12 cellular contexts compared by ENCODE assay signal in genomic region chr2:201261911-201262310, GRCh38. TPM values are rescaled to one million over a fixed set of nuclear protein-coding genes. Genes with fewer than 3 reads are reported as not detected.
A peak's percentile ranks its signal among the peaks of the same experiment; 100 is the strongest.
DNase-seq lines count a peak whose midpoint lies in the region; ATAC-seq and TF ChIP-seq lines count a peak whose summit lies in the region.
"Had no signal": no experiment of that assay in that cellular context is flagged by ENCODE, and none has a peak within 500 bp of the region (broad histone marks: within the 10 kb centered on the region; RNA-seq: fewer than 3 reads in every experiment).

No MANE protein-coding gene starts in this region.

- no peak for ATAC-seq in CD4-positive, alpha-beta T cell (ENCODE audit: poor library complexity)
- ATAC-seq in activated naive CD8-positive, alpha-beta T cell treated with anti-CD3 and anti-CD28 coated beads, Interleukin-2, amount 10 ng/mL, durations not matched to agents 7 days and 5 days (ENCODE audit: low read depth): no peak
- no peak for ATAC-seq in naive thymus-derived CD8-positive, alpha-beta T cell

- no peak for TF ChIP-seq CTCF in CD4-positive, alpha-beta T cell (IDR thresholded peaks at IDR 0.05)

- CTCF ChIA-PET in CD4-positive, alpha-beta T cell (lab: Charles Lee): interaction anchor here (0.6 to 9.0 kb wide), 5 partner anchors 11 to 102 kb away, joined by 3 to 86 read pairs (median 11); no protein-coding TSS in a partner anchor

- POLR2A ChIA-PET in CD4-positive, alpha-beta T cell (lab: Charles Lee): interaction anchor here (0.6 to 6.4 kb wide), 15 partner anchors 9 to 299 kb away, joined by 3 to 78 read pairs (median 4); partner anchors contain the start of genes CFLAR, ORC2, STRADB and TRAK2
- POLR2A ChIA-PET in activated naive CD8-positive, alpha-beta T cell treated with anti-CD3 and anti-CD28 coated beads, Interleukin-2, amount 10 ng/mL, durations not matched to agents 7 days and 5 days (lab: Charles Lee): interaction anchor here (0.9 to 11.3 kb wide), 10 partner anchors 9 to 189 kb away, joined by 3 to 147 read pairs (median 10); partner anchors contain the start of genes CASP10, STRADB and TRAK2
- POLR2A ChIA-PET in naive thymus-derived CD8-positive, alpha-beta T cell (lab: Charles Lee): interaction anchor here (0.6 to 5.8 kb wide), 10 partner anchors 10 to 398 kb away, joined by 3 to 72 read pairs (median 4); partner anchors contain the start of gene CLK1

- peaks cover 80% of the 10 kb centered on the region for H3K4me1 Mint-ChIP-seq in CD4-positive, alpha-beta T cell (ENCODE audit: low read depth)
- peaks cover 69% of the 10 kb centered on the region for H3K4me1 Mint-ChIP-seq in activated naive CD8-positive, alpha-beta T cell treated with anti-CD3 and anti-CD28 coated beads, Interleukin-2, amount 10 ng/mL, durations not matched to agents 7 days and 5 days
- peaks cover 41 to 86% (median 82%) of the 10 kb centered on the region in 4 donors for H3K4me1 Mint-ChIP-seq in naive thymus-derived CD8-positive, alpha-beta T cell

- H3K9me3 ChIP-seq in CD4-positive, alpha-beta T cell (ENCODE audit: control insufficient read depth, low read length): no peaks in the 10 kb centered on the region
- H3K9me3 ChIP-seq: sigmoid colon had no signal

- no peaks in the 10 kb centered on the region for H3K27me3 ChIP-seq in CD4-positive, alpha-beta T cell (ENCODE audit: control insufficient read depth, insufficient read depth, low read length)
- H3K27me3 ChIP-seq: sigmoid colon had no signal

- peak overlapping the region; percentile 94 for H3K4me3 Mint-ChIP-seq in CD4-positive, alpha-beta T cell
- H3K4me3 Mint-ChIP-seq in activated naive CD8-positive, alpha-beta T cell treated with anti-CD3 and anti-CD28 coated beads, Interleukin-2, amount 10 ng/mL, durations not matched to agents 7 days and 5 days: peak overlapping the region; percentile 92
- peak overlapping the region; percentile 89 to 100 (median 98) for H3K4me3 Mint-ChIP-seq in naive thymus-derived CD8-positive, alpha-beta T cell

- H3K36me3 Mint-ChIP-seq in CD4-positive, alpha-beta T cell (ENCODE audit: low read depth): peaks cover 64% of the 10 kb centered on the region
- peaks cover 35% of the 10 kb centered on the region for H3K36me3 Mint-ChIP-seq in activated naive CD8-positive, alpha-beta T cell treated with anti-CD3 and anti-CD28 coated beads, Interleukin-2, amount 10 ng/mL, durations not matched to agents 7 days and 5 days
- peaks cover 10 to 12% (median 11%) of the 10 kb centered on the region in 3 donors for H3K36me3 Mint-ChIP-seq in naive thymus-derived CD8-positive, alpha-beta T cell

- no peaks in the 10 kb centered on the region for H3K9me3 Mint-ChIP-seq in CD4-positive, alpha-beta T cell
- H3K9me3 Mint-ChIP-seq in activated naive CD8-positive, alpha-beta T cell treated with anti-CD3 and anti-CD28 coated beads, Interleukin-2, amount 10 ng/mL, durations not matched to agents 7 days and 5 days: no peaks in the 10 kb centered on the region
- H3K9me3 Mint-ChIP-seq in naive thymus-derived CD8-positive, alpha-beta T cell: no peaks in the 10 kb centered on the region

- peak overlapping the region; percentile 97 for H3K27ac Mint-ChIP-seq in CD4-positive, alpha-beta T cell
- peak overlapping the region; percentile 97 for H3K27ac Mint-ChIP-seq in activated naive CD8-positive, alpha-beta T cell treated with anti-CD3 and anti-CD28 coated beads, Interleukin-2, amount 10 ng/mL, durations not matched to agents 7 days and 5 days
- peak overlapping the region; percentile 96 to 100 (median 99) for H3K27ac Mint-ChIP-seq in naive thymus-derived CD8-positive, alpha-beta T cell

- in situ Hi-C loops in KBM-7 (cut with MboI; ENCODE audit: low pct_unique_long_range_greater_than_20kb, low sequenced_read_pairs): loop anchor here (25.0 kb wide), 1 partner anchor 100 kb away; the partner anchor contains the start of gene FLACC1

- peak overlapping the region; percentile 71 for H3K27ac ChIP-seq in CD4-positive, alpha-beta T cell (ENCODE audit: low read depth, low read length)
- H3K27ac ChIP-seq: sigmoid colon, SK-N-MC had no signal

- intact Hi-C loops in CD4-positive, alpha-beta T cell (cut with DNase I, micrococcal nuclease): loop anchor here (2.0 to 5.0 kb wide), 2 partner anchors 17 to 190 kb away; partner anchors contain the start of genes STRADB (in 1 of the 2) and TRAK2 (in 1 of the 2)
- intact Hi-C loops in head of caudate nucleus (cut with DNase I): no loop called here

- no peaks in the 10 kb centered on the region for H3K27me3 Mint-ChIP-seq in CD4-positive, alpha-beta T cell
- H3K27me3 Mint-ChIP-seq in activated naive CD8-positive, alpha-beta T cell treated with anti-CD3 and anti-CD28 coated beads, Interleukin-2, amount 10 ng/mL, durations not matched to agents 7 days and 5 days: no peaks in the 10 kb centered on the region
- peaks cover 0 to 1% (median 0%) of the 10 kb centered on the region in 5 donors for H3K27me3 Mint-ChIP-seq in naive thymus-derived CD8-positive, alpha-beta T cell

- no peak for DNase-seq in CD4-positive, alpha-beta T cell
- DNase-seq in KBM-7 (peak; percentile 46), head of caudate nucleus (no peak), AG20443 (ENCODE audit: low spot score) (no peak), Ammon's horn (ENCODE audit: low spot score) (no peak)
- no peak for DNase-seq in activated naive CD8-positive, alpha-beta T cell treated with anti-CD3 and anti-CD28 coated beads, Interleukin-2, amount 10 ng/mL, durations not matched to agents 7 days and 5 days
- peak in 4 of 10 donors; percentile 33 to 50 (median 45) for DNase-seq in naive thymus-derived CD8-positive, alpha-beta T cell
- no peak for DNase-seq in stimulated activated CD4-positive, alpha-beta T cell treated with anti-CD3 and anti-CD28 coated beads, Interleukin-4, amount 100 ng/mL, for 24 hours
- DNase-seq: DMS79, NCI-H226, sigmoid colon had no signal

RNA-seq across cellular contexts. Expression of gene CASP8, which starts 1.6 kb away (rescaled TPM):
- total RNA-seq in CD4-positive, alpha-beta T cell: 100 to 1,000 TPM; 172 to 175 TPM
- total RNA-seq in activated naive CD8-positive, alpha-beta T cell treated with anti-CD3 and anti-CD28 coated beads, Interleukin-2, amount 10 ng/mL, durations not matched to agents 7 days and 5 days: 100 to 1,000 TPM; 115 to 127 TPM
- total RNA-seq in naive thymus-derived CD8-positive, alpha-beta T cell: 100 to 1,000 TPM; 209 to 212 TPM
- 10 to 100 TPM; 25.0 to 56.5 (median 26.1) TPM for polyA plus RNA-seq in naive thymus-derived CD8-positive, alpha-beta T cell
